In the genomic region with DNA sequence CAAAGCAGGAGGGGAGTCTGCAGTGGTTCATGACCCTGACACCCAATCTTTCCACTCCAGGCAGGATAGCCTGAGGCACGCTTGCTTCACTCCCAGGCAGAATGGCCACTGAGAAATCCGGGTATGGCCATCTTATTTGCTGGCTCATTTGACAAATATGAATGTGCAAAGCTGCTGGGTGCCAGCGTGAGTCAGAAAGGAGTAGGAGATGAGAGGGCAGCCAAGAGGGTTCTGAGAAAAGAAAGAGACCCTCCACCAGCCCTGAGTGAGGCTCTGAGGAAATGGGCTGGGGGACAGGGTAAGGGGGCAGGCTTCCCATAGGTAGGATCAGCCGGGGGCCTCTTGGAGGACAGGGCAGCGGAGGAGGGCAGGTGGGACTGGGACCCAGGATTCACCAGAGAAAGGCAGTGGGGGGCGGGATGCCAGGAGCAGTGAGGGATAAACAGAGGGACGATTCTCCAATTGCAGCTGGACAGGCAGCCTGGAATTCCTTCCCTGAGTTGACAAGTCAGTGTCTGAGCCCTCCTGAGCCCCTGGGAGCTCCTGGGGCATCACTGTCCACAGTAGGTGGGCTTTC, we compare ENCODE assay signal across 9 cellular contexts.
DNase-seq lines count a peak whose midpoint lies in the region; ATAC-seq, FAIRE-seq and TF ChIP-seq lines count a peak whose summit lies in the region.
"Had no signal": no experiment of that assay in that cellular context is flagged by ENCODE, and none has a peak within 500 bp of the region (broad histone marks: within the 10 kb centered on the region; RNA-seq: fewer than 3 reads in every experiment).

No MANE protein-coding gene starts in this region.

- DNase-seq in NCI-H446 treated with DMSO at 0.1 percent for 48 hours (lab: John Stamatoyannopoulos, UW) (peak; percentile 18), NCI-H446 (lab: John Stamatoyannopoulos, UW) (no peak), astrocyte of the spinal cord (ENCODE audit: low read depth, low spot score) (peak; percentile 80), kidney tubule cell (ENCODE audit: low spot score) (peak; percentile 61), urothelium cell line (ENCODE audit: low spot score) (peak; percentile 38), DMS79 (lab: John Stamatoyannopoulos, UW) (no peak), NCI-H1092 treated with DMSO at 0.1 percent for 48 hours (lab: John Stamatoyannopoulos, UW) (no peak)
- DNase-seq: nucleus accumbens had no signal

- no peak for TF ChIP-seq CTCF in astrocyte of the spinal cord (IDR thresholded peaks at IDR 0.05; ENCODE audit: low read depth, low read length)

- in situ Hi-C loops in astrocyte of the spinal cord (cut with HindIII; ENCODE audit: low sequenced_read_pairs) = no loop called here

- no peak for FAIRE-seq in urothelium cell line (lab: Jason Lieb, UNC)

- no peak for ATAC-seq in GM18505 (IDR thresholded peaks at IDR 0.05; ENCODE audit: unreplicated experiment)

- no peak for TF ChIP-seq POLR2A in GM18505 (IDR thresholded peaks at IDR 0.05; ENCODE audit: borderline replicate concordance, extremely low read depth, insufficient read depth, insufficient read length)

- no peak overlapping the region for H3K4me3 ChIP-seq in astrocyte of the spinal cord (ENCODE audit: low read depth, low read length)

Comparison
In these comparisons a context has a peak if more than half of its experiments do, and no peak if none do; other contexts are left out.
1. DNase-seq: peak in NCI-H446 treated with DMSO at 0.1 percent for 48 hours (single experiment), astrocyte of the spinal cord (single experiment), kidney tubule cell (single experiment) and urothelium cell line (single experiment); none in NCI-H446 (0 of 2), DMS79 (single experiment) and NCI-H1092 treated with DMSO at 0.1 percent for 48 hours (single experiment).